In the genomic region with DNA sequence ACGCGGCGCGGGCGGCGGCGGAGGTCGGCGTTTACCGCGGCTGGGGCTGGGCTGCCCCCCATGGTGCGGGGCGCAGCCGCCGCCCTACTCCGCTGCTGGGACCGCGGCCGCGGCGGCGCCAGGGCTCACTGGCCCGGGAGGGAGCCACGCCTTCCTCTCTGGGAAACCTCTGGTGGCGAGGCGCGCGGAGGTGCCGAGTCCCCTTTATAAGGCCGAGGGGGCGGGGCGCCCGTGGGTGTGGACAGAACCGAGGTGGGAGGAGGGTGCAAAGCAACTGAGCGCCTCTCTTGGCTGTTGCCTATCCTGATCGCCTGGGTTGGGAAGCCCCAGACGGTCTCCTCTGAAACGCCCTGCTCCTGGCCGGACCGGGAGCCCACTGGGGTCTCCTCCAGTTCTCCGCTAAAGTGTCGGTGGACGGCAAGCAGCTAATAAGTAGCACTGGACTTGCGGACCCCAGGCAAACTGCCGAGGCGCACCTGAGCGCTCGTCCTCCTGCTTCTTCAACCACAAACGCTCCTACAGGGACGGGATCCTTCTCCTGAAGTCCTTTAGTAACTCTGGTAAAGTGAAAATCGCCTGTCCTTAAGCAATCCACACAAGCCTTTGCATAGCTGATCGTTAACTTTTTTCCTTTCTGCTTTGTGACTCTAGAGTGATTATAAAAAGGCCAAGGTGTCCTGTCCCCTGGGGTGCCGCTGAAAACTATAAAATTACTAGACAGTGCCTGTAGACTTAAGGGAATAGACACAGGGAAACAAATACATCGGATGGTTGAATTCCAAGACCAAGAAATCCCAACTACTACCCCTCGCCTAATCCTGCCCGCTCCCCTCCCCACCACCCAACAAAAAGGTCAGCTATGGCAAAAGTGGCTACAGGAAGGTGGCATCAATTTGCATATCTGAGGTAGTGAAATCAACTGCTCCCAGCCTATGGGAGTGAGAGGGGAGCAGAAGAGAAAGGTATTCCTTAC, we compare ENCODE assay signal across 7 cellular contexts. TPM values are rescaled to one million over a fixed set of nuclear protein-coding genes. Genes with fewer than 3 reads are reported as not detected.
A peak's percentile ranks its signal among the peaks of the same experiment; 100 is the strongest.
DNase-seq lines count a peak whose midpoint lies in the region; ATAC-seq, FAIRE-seq and TF ChIP-seq lines count a peak whose summit lies in the region.

PTGER3 (minus strand) TSS at position 182 of the 973 bp plus-strand sequence. CDS start 239 bp downstream, outside the sequence.

- ATAC-seq in left lobe of liver: peak; percentile 63
- no peak for ATAC-seq in HG02623 (IDR thresholded peaks at IDR 0.05; ENCODE audit: unreplicated experiment)

- FAIRE-seq in HTR-8/SVneo (lab: Jason Lieb, UNC): no peak
- FAIRE-seq in bronchial epithelial cell (lab: Jason Lieb, UNC): no peak

- DNase-seq in GM13977 (ENCODE audit: low spot score): peak; percentile 47
- DNase-seq in HTR-8/SVneo (ENCODE audit: insufficient read length, low spot score): peak; percentile 10
- DNase-seq in T-helper 9 cell: peak; percentile 31
- peak; percentile 12 for DNase-seq in bronchial epithelial cell (ENCODE audit: low read depth)
- DNase-seq in left lobe of liver (ENCODE audit: low spot score): peak; percentile 47
- DNase-seq in stimulated activated CD8-positive, alpha-beta memory T cell treated with anti-CD3 and anti-CD28 coated beads, Interleukin-12 subunit alpha, Interleukin-12 subunit beta, amount 100 ng/mL, for 24 hours (ENCODE audit: extremely low read depth): peak; percentile 20

- peak within 1 kb of the TSS; percentile 26 for H3K4me3 ChIP-seq in bronchial epithelial cell (ENCODE audit: low read depth, low read length)

- TF ChIP-seq CTCF in GM13977 (IDR thresholded peaks at IDR 0.05; ENCODE audit: extremely low read depth, insufficient read depth, missing control alignments) (no peak), bronchial epithelial cell (IDR thresholded peaks at IDR 0.05; ENCODE audit: insufficient read depth, low read length, severe bottlenecking) (no peak)

- in situ Hi-C loops in GM13977 (cut with MboI; ENCODE audit: low pct_unique_long_range_greater_than_20kb, low sequenced_read_pairs, unreplicated experiment): no loop called here

- peaks cover 23% of the 10 kb centered on the region for H3K27me3 ChIP-seq in bronchial epithelial cell (ENCODE audit: control insufficient read depth, insufficient read depth, low read length)

- no peaks in the 10 kb centered on the region for H3K36me3 ChIP-seq in bronchial epithelial cell (ENCODE audit: control insufficient read depth, insufficient read depth, low read length)

RNA-seq across cellular contexts. Expression of gene PTGER3, which starts in this region (rescaled TPM):
- total RNA-seq in bronchial epithelial cell: under 0.01 TPM in 2 replicates
- 0.05 TPM for total RNA-seq in left lobe of liver

Comparison
In these comparisons a context has a peak if more than half of its experiments do, and no peak if none do; other contexts are left out.
1. Peak in DNase-seq and H3K4me3 ChIP-seq in bronchial epithelial cell; RNA of the gene not detected or under 1 TPM.
2. Peak in DNase-seq and ATAC-seq in left lobe of liver; RNA of the gene not detected or under 1 TPM.